ENCODE assay signal across 11 cellular contexts in genomic region chr20:3071266-3071609, GRCh38. TPM values are rescaled to one million over a fixed set of nuclear protein-coding genes. Genes with fewer than 3 reads are reported as not detected.
DNase-seq lines count a peak whose midpoint lies in the region; ATAC-seq and TF ChIP-seq lines count a peak whose summit lies in the region.
"Had no signal": no experiment of that assay in that cellular context is flagged by ENCODE, and none has a peak within 500 bp of the region (broad histone marks: within the 10 kb centered on the region; RNA-seq: fewer than 3 reads in every experiment).

No MANE protein-coding gene starts in this region.

- H3K4me1 ChIP-seq in right atrium auricular region, result peaks cover 0 to 17% of the 10 kb centered on the region in 2 donors
- H3K4me1 ChIP-seq in colonic mucosa, result peaks cover 12% of the 10 kb centered on the region
- H3K4me1 ChIP-seq in mucosa of rectum (ENCODE audit: control insufficient read depth in 2 of 2, insufficient read depth in 2 of 2, low read length in 2 of 2), result peaks cover 0 to 6% of the 10 kb centered on the region in 2 donors
- H3K4me1 ChIP-seq in vagina, result peaks cover 48% of the 10 kb centered on the region

- H3K27me3 ChIP-seq in right atrium auricular region, result peaks cover 0 to 5% of the 10 kb centered on the region in 2 donors
- peaks cover 8% of the 10 kb centered on the region for H3K27me3 ChIP-seq in colonic mucosa
- H3K27me3 ChIP-seq in mucosa of rectum (ENCODE audit: control insufficient read depth in 2 of 2, insufficient read depth in 2 of 2, low read length in 2 of 2), result peaks cover 0 to 18% of the 10 kb centered on the region in 2 donors
- no peaks in the 10 kb centered on the region for H3K27me3 ChIP-seq in vagina

- no peak for DNase-seq in right atrium auricular region (ENCODE audit: low spot score)
- DNase-seq in left ventricle myocardium superior, result no peak
- DNase-seq in colonic mucosa, result no peak
- no peak for DNase-seq in vagina (ENCODE audit: extremely low spot score in 2 of 2)
- DNase-seq in SHP77 treated with DMSO at 0.1 percent for 48 hours (lab: John Stamatoyannopoulos, UW), result no peak
- DNase-seq: NCI-H526 treated with DMSO at 0.1 percent for 48 hours had no signal

- no peak for TF ChIP-seq CTCF in right atrium auricular region (IDR thresholded peaks at IDR 0.05)
- TF ChIP-seq CTCF in colonic mucosa (IDR thresholded peaks at IDR 0.05), result no peak
- TF ChIP-seq CTCF in vagina (IDR thresholded peaks at IDR 0.05), result no peak

- ATAC-seq in left ventricle myocardium superior, result no peak
- no peak for ATAC-seq in GM21528 (IDR thresholded peaks at IDR 0.05; ENCODE audit: low FRiP score, unreplicated experiment)
- ATAC-seq in GM21737 (IDR thresholded peaks at IDR 0.05; ENCODE audit: unreplicated experiment), result no peak

- intact Hi-C loops in left ventricle myocardium superior (cut with micrococcal nuclease), result no loop called here
- intact Hi-C loops in colonic mucosa (cut with DNase I), result no loop called here
- intact Hi-C loops in vagina (cut with DNase I), result no loop called here

- no peak for TF ChIP-seq POLR2A in vagina (IDR thresholded peaks at IDR 0.05)

- H3K27ac ChIP-seq in right atrium auricular region (no peak overlapping the region), colonic mucosa (no peak overlapping the region), mucosa of rectum (ENCODE audit: low read depth in 2 of 2, low read length in 2 of 2) (no peak overlapping the region), vagina (peak overlapping the region; percentile 71)

- H3K36me3 ChIP-seq in right atrium auricular region, result no peaks in the 10 kb centered on the region
- H3K36me3 ChIP-seq in colonic mucosa, result no peaks in the 10 kb centered on the region
- H3K36me3 ChIP-seq in mucosa of rectum (ENCODE audit: control insufficient read depth in 2 of 2, insufficient read depth in 2 of 2, low read length in 2 of 2), result no peaks in the 10 kb centered on the region
- no peaks in the 10 kb centered on the region for H3K36me3 ChIP-seq in vagina

- no peak overlapping the region for H3K9ac ChIP-seq in colonic mucosa (ENCODE audit: low read depth in 2 of 2, low read length in 2 of 2)
- no peak overlapping the region for H3K9ac ChIP-seq in mucosa of rectum (ENCODE audit: low read depth in 1 of 2, low read length in 2 of 2)

- H3K9me3 ChIP-seq in right atrium auricular region (no peaks in the 10 kb centered on the region), colonic mucosa (no peaks in the 10 kb centered on the region), mucosa of rectum (ENCODE audit: control insufficient read depth in 2 of 2, low read length in 2 of 2) (no peaks in the 10 kb centered on the region), vagina (no peaks in the 10 kb centered on the region)

- peak overlapping the region; percentile 33 to 59 for H3K4me3 ChIP-seq in right atrium auricular region
- peak overlapping the region; percentile 51 for H3K4me3 ChIP-seq in colonic mucosa
- H3K4me3 ChIP-seq in mucosa of rectum (ENCODE audit: low read length in 2 of 2), result peak overlapping the region; percentile 41 to 46
- peak overlapping the region; percentile 50 to 60 for H3K4me3 ChIP-seq in vagina

RNA-seq across cellular contexts. Expression of gene OXT, which starts 0.2 kb away (rescaled TPM):
- total RNA-seq in right atrium auricular region (not detected), left ventricle myocardium superior (not detected), colonic mucosa (not detected), vagina (not detected)
- total RNA-seq: LHCN-M2, progenitor cell of endocrine pancreas had no signal

RNA-seq across cellular contexts. Expression of gene AVP, which starts 13.3 kb away (rescaled TPM):
- total RNA-seq in right atrium auricular region (not detected), left ventricle myocardium superior (not detected), colonic mucosa (not detected), vagina (not detected)
- total RNA-seq: LHCN-M2, progenitor cell of endocrine pancreas had no signal

RNA-seq across cellular contexts. Expression of gene MRPS26, which starts 25.4 kb away (rescaled TPM):
- total RNA-seq in right atrium auricular region (10 to 100 TPM; 44.7 to 45.4 TPM), left ventricle myocardium superior (57.5 TPM), colonic mucosa (10 to 100 TPM; 37.6 to 72.5 TPM), vagina (52.3 TPM)

RNA-seq across cellular contexts. Expression of gene GNRH2, which starts 27.8 kb away (rescaled TPM):
- total RNA-seq in right atrium auricular region (not detected), left ventricle myocardium superior (not detected), colonic mucosa (not detected), vagina (not detected)
- total RNA-seq: LHCN-M2 had no signal
